Comparison of ENCODE assay signal across 13 cellular contexts in the genomic region with DNA sequence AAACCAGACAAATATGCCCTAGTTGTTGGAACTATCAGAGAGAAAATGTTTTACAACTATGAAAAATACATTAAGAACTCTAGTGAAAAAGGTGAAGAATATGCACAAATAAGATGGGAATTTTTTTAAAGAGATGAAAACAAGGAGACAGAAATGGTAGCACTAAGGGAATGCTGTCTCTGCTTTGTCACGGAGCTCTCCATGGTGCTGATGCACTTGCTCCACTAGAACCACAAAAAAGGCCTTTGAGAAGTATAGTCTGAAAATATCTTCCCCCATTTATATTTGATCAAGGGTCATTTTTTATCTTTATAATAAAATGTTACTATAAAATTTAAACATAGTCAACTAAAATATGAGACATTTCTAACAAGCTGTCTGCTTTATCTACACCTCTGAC.
DNase-seq lines count a peak whose midpoint lies in the region; ATAC-seq and TF ChIP-seq lines count a peak whose summit lies in the region.
"Had no signal": no experiment of that assay in that cellular context is flagged by ENCODE, and none has a peak within 500 bp of the region (broad histone marks: within the 10 kb centered on the region; RNA-seq: fewer than 3 reads in every experiment).

No MANE protein-coding gene starts in this region.

- H3K36me3 Mint-ChIP-seq in neural progenitor cell: no peaks in the 10 kb centered on the region
- H3K36me3 Mint-ChIP-seq in natural killer cell treated with Interleukin-12 subunit alpha and Interleukin-12 subunit beta and Interleukin-15 and Interleukin-18, amount 100 ng/mL, for 72 hours: no peaks in the 10 kb centered on the region
- H3K36me3 Mint-ChIP-seq: brain had no signal

- TF ChIP-seq CTCF in NB4 (IDR thresholded peaks at IDR 0.05; ENCODE audit: low read depth, low read length) (no peak), neural progenitor cell (IDR thresholded peaks at IDR 0.05) (no peak), upper lobe of right lung (IDR thresholded peaks at IDR 0.05) (no peak), WERI-Rb-1 (IDR thresholded peaks at IDR 0.05; ENCODE audit: low read depth, low read length) (no peak)

- intact Hi-C loops in upper lobe of right lung (cut with DNase I): no loop called here

- no peaks in the 10 kb centered on the region for H3K79me2 ChIP-seq in neural progenitor cell (ENCODE audit: low read depth)

- peaks cover 9% of the 10 kb centered on the region for H4K20me1 ChIP-seq in neural progenitor cell (ENCODE audit: low read depth)

- H3K27me3 Mint-ChIP-seq in neural progenitor cell (ENCODE audit: insufficient read depth, low read depth): no peaks in the 10 kb centered on the region
- H3K27me3 Mint-ChIP-seq in natural killer cell treated with Interleukin-12 subunit alpha and Interleukin-12 subunit beta and Interleukin-15 and Interleukin-18, amount 100 ng/mL, for 72 hours: no peaks in the 10 kb centered on the region

- no peak overlapping the region for H3K27ac Mint-ChIP-seq in neural progenitor cell
- no peak overlapping the region for H3K27ac Mint-ChIP-seq in natural killer cell treated with Interleukin-12 subunit alpha and Interleukin-12 subunit beta and Interleukin-15 and Interleukin-18, amount 100 ng/mL, for 72 hours

- H2AFZ ChIP-seq in neural progenitor cell (replicated peaks): no peak overlapping the region

- no peak for TF ChIP-seq POLR2A in NB4 (IDR thresholded peaks at IDR 0.05; ENCODE audit: extremely low read depth, insufficient read length)

- H3K4me3 Mint-ChIP-seq in neural progenitor cell: no peak overlapping the region
- H3K4me3 Mint-ChIP-seq in natural killer cell treated with Interleukin-12 subunit alpha and Interleukin-12 subunit beta and Interleukin-15 and Interleukin-18, amount 100 ng/mL, for 72 hours: no peak overlapping the region

- no peaks in the 10 kb centered on the region for H3K9me3 ChIP-seq in neural progenitor cell (ENCODE audit: low read depth)
- no peaks in the 10 kb centered on the region for H3K9me3 ChIP-seq in upper lobe of right lung
- no peaks in the 10 kb centered on the region for H3K9me3 ChIP-seq in WERI-Rb-1 (ENCODE audit: severe bottlenecking)

- H3F3A ChIP-seq in neural progenitor cell (ENCODE audit: low read depth): no peaks in the 10 kb centered on the region

- H3K36me3 ChIP-seq in neural progenitor cell (no peaks in the 10 kb centered on the region), upper lobe of right lung (no peaks in the 10 kb centered on the region), WERI-Rb-1 (no peaks in the 10 kb centered on the region)
- H3K36me3 ChIP-seq: transverse colon had no signal

- DNase-seq in NOMO-1 treated with DMSO at 0.1 percent for 48 hours (lab: John Stamatoyannopoulos, UW; ENCODE audit: unreplicated experiment) (peak; percentile 2), NOMO-1 treated with dmso at 0.1 percent for 144 hours (lab: John Stamatoyannopoulos, UW; ENCODE audit: unreplicated experiment) (no peak), NB4 (ENCODE audit: low read depth) (peak; percentile 30), ecto neural progenitor cell (ENCODE audit: low spot score) (peak; percentile 54), neural progenitor cell (ENCODE audit: low spot score) (peak; percentile 74), upper lobe of right lung (no peak), WERI-Rb-1 (no peak)
- DNase-seq in natural killer cell treated with Interleukin-12 subunit alpha and Interleukin-12 subunit beta and Interleukin-15 and Interleukin-18, amount 100 ng/mL, for 72 hours (ENCODE audit: low spot score): no peak
- DNase-seq: activated T-cell treated with anti-CD3 and anti-CD28 coated beads, Interleukin-2, amount 50 U/mL, for 1 hour; KG1; transverse colon had no signal

- H3K4me3 ChIP-seq in NB4 (ENCODE audit: low read depth, low read length) (no peak overlapping the region), neural progenitor cell (no peak overlapping the region), upper lobe of right lung (no peak overlapping the region), WERI-Rb-1 (ENCODE audit: low read depth, low read length) (no peak overlapping the region)
- H3K4me3 ChIP-seq: transverse colon had no signal

- H3K9me3 Mint-ChIP-seq in neural progenitor cell: no peaks in the 10 kb centered on the region
- peaks cover 20% of the 10 kb centered on the region for H3K9me3 Mint-ChIP-seq in natural killer cell treated with Interleukin-12 subunit alpha and Interleukin-12 subunit beta and Interleukin-15 and Interleukin-18, amount 100 ng/mL, for 72 hours

- H3K4me1 ChIP-seq in neural progenitor cell (no peaks in the 10 kb centered on the region), upper lobe of right lung (no peaks in the 10 kb centered on the region)
- H3K4me1 ChIP-seq: transverse colon had no signal

- H3K9ac ChIP-seq in neural progenitor cell: no peak overlapping the region

- no peak overlapping the region for H3K27ac ChIP-seq in neural progenitor cell
- no peak overlapping the region for H3K27ac ChIP-seq in upper lobe of right lung
- no peak overlapping the region for H3K27ac ChIP-seq in WERI-Rb-1
- H3K27ac ChIP-seq: transverse colon, VCaP had no signal

- no peak for ATAC-seq in upper lobe of right lung
- no peak for ATAC-seq in natural killer cell treated with Interleukin-12 subunit alpha and Interleukin-12 subunit beta and Interleukin-15 and Interleukin-18, amount 100 ng/mL, for 72 hours

- no peaks in the 10 kb centered on the region for H3K27me3 ChIP-seq in neural progenitor cell
- no peaks in the 10 kb centered on the region for H3K27me3 ChIP-seq in upper lobe of right lung
- H3K27me3 ChIP-seq in WERI-Rb-1 (ENCODE audit: insufficient read depth, low read depth, severe bottlenecking): peaks cover 42% of the 10 kb centered on the region
- H3K27me3 ChIP-seq: transverse colon had no signal

- H3K4me1 Mint-ChIP-seq in neural progenitor cell: no peaks in the 10 kb centered on the region
- H3K4me1 Mint-ChIP-seq in natural killer cell treated with Interleukin-12 subunit alpha and Interleukin-12 subunit beta and Interleukin-15 and Interleukin-18, amount 100 ng/mL, for 72 hours (ENCODE audit: low read depth in 2 of 2): no peaks in the 10 kb centered on the region
- H3K4me1 Mint-ChIP-seq: brain had no signal

- H3K4me2 ChIP-seq in neural progenitor cell: no peak overlapping the region

Comparison
In these comparisons a context has a peak if more than half of its experiments do, and no peak if none do; other contexts are left out.
1. DNase-seq: peak in NOMO-1 treated with DMSO at 0.1 percent for 48 hours (single experiment), NB4 (single experiment), ecto neural progenitor cell (single experiment) and neural progenitor cell (single experiment); none in NOMO-1 treated with dmso at 0.1 percent for 144 hours (single experiment), upper lobe of right lung (single experiment), WERI-Rb-1 (single experiment) and natural killer cell treated with Interleukin-12 subunit alpha and Interleukin-12 subunit beta and Interleukin-15 and Interleukin-18, amount 100 ng/mL, for 72 hours (single experiment).